Comparison of ENCODE assay signal across 9 cellular contexts in the genomic region with DNA sequence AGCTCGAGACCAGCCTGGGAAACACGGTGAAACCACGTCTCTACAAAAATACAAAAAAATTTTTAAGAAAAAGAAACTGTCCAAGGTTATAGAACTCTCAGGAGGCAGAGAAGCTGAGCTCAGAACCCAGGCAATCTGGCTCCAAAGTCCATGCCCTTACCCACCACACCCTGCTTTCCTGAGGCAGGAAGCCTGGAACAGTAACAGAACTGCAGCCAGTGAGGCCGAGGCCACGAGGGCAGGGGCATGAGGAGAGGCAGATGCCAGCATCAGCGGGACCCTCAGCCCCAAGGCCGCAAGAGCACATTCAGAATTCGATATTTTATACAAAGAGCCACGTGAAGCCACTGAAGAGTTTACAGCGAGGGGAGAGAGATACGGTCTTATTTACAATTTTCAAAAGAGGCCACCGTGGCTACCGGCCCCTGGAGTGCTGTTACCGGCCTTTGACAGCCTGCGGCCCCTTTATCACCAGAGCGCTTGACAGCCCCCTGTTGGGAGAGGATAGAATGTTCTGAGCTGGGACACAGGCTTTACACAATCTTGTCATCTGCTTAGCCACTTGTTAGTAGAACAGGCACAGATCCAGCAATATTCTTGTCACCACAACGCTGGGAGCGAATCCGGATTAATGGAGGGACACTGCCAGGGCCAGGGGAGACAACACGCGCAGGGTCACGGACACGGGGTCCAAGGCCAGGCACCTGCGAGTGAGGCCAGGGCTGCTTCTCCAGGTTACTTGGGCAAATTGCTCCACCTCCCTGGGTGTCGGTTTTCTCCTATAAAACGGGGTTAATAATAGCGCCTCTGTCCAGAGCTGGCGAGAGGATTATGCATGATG. TPM values are rescaled to one million over a fixed set of nuclear protein-coding genes. Genes with fewer than 3 reads are reported as not detected.
A peak's percentile ranks its signal among the peaks of the same experiment; 100 is the strongest.
DNase-seq lines count a peak whose midpoint lies in the region; ATAC-seq, FAIRE-seq and TF ChIP-seq lines count a peak whose summit lies in the region.
"Had no signal": no experiment of that assay in that cellular context is flagged by ENCODE, and none has a peak within 500 bp of the region (broad histone marks: within the 10 kb centered on the region; RNA-seq: fewer than 3 reads in every experiment).

No MANE protein-coding gene starts in this region.

- H3K27me3 Mint-ChIP-seq in CD8-positive, alpha-beta T cell (ENCODE audit: low read depth): no peaks in the 10 kb centered on the region
- H3K27me3 Mint-ChIP-seq in neural crest cell (ENCODE audit: low read depth): no peaks in the 10 kb centered on the region

- POLR2A ChIA-PET in CD8-positive, alpha-beta T cell (lab: Charles Lee): no interaction called here
- POLR2A ChIA-PET in endothelial cell of umbilical vein (lab: Charles Lee): no interaction called here

- no peaks in the 10 kb centered on the region for H3K9me3 ChIP-seq in CD8-positive, alpha-beta T cell (ENCODE audit: low read length)
- H3K9me3 ChIP-seq in endothelial cell of umbilical vein (replicated peaks; ENCODE audit: control insufficient read depth, insufficient read depth, low read length): no peaks in the 10 kb centered on the region
- H3K9me3 ChIP-seq in kidney (ENCODE audit: control insufficient read depth in 1 of 2, low read length in 2 of 2): no peaks in the 10 kb centered on the region

- no peak overlapping the region for H3K4me3 ChIP-seq in CD8-positive, alpha-beta T cell (ENCODE audit: low read depth, low read length)
- H3K4me3 ChIP-seq in endothelial cell of umbilical vein (replicated peaks in 1 of 3; ENCODE audit: insufficient read depth in 1 of 3, low read depth in 1 of 3, low read length in 3 of 3) (no peak overlapping the region), kidney (ENCODE audit: low read length in 2 of 2) (no peak overlapping the region)

- peaks cover 15% of the 10 kb centered on the region for H3K36me3 ChIP-seq in CD8-positive, alpha-beta T cell (ENCODE audit: insufficient read depth, low read length)
- peaks cover 0 to 27% of the 10 kb centered on the region in 2 experiments for H3K36me3 ChIP-seq in endothelial cell of umbilical vein (ENCODE audit: control insufficient read depth in 2 of 2, extremely low read depth in 1 of 2, insufficient read depth in 2 of 2, low read length in 2 of 2)
- peaks cover 17 to 19% of the 10 kb centered on the region in 2 donors for H3K36me3 ChIP-seq in kidney (ENCODE audit: control insufficient read depth in 1 of 2, insufficient read depth in 2 of 2, low read length in 2 of 2)

- peaks cover 31% of the 10 kb centered on the region for H3K79me2 ChIP-seq in endothelial cell of umbilical vein (ENCODE audit: control insufficient read depth, insufficient read depth, low read length)

- no peak overlapping the region for H3K9ac ChIP-seq in endothelial cell of umbilical vein (replicated peaks; ENCODE audit: extremely low read depth, insufficient read depth, low read length)
- no peak overlapping the region for H3K9ac ChIP-seq in kidney (ENCODE audit: low read length in 2 of 2)

- no peaks in the 10 kb centered on the region for H4K20me1 ChIP-seq in endothelial cell of umbilical vein (replicated peaks; ENCODE audit: control insufficient read depth, extremely low read depth, insufficient read depth, low read length)

- H3K27me3 ChIP-seq in CD8-positive, alpha-beta T cell (ENCODE audit: insufficient read depth, low read length): no peaks in the 10 kb centered on the region
- H3K27me3 ChIP-seq in endothelial cell of umbilical vein (ENCODE audit: control insufficient read depth in 2 of 2, insufficient read depth in 2 of 2, low read length in 2 of 2): no peaks in the 10 kb centered on the region

- H2AFZ ChIP-seq in endothelial cell of umbilical vein (ENCODE audit: low read depth, low read length): no peak overlapping the region

- no peak for DNase-seq in CD8-positive, alpha-beta T cell
- DNase-seq in NCI-H2227 treated with DMSO at 0.1 percent for 48 hours (lab: John Stamatoyannopoulos, UW): peak; percentile 19
- DNase-seq in endothelial cell of umbilical vein (ENCODE audit: low read depth, low spot score): peak; percentile 43
- no peak for DNase-seq in neural crest cell (ENCODE audit: low read depth, low spot score)
- DNase-seq in kidney tubule cell (ENCODE audit: low spot score): no peak
- DNase-seq in kidney: no peak
- no peak for DNase-seq in HPDE6-E6E7 (ENCODE audit: extremely low spot score)
- DNase-seq: NCI-H2081 had no signal

- H3K27ac Mint-ChIP-seq in CD8-positive, alpha-beta T cell: peak overlapping the region; percentile 45
- no peak overlapping the region for H3K27ac Mint-ChIP-seq in neural crest cell (ENCODE audit: unreplicated experiment)

- H3K36me3 Mint-ChIP-seq in CD8-positive, alpha-beta T cell: peaks cover 48% of the 10 kb centered on the region
- H3K36me3 Mint-ChIP-seq in neural crest cell (ENCODE audit: low read depth): peaks cover 4% of the 10 kb centered on the region

- H3K4me1 ChIP-seq in CD8-positive, alpha-beta T cell (ENCODE audit: insufficient read depth, low read length): peaks cover 20% of the 10 kb centered on the region
- H3K4me1 ChIP-seq in endothelial cell of umbilical vein (ENCODE audit: control insufficient read depth, extremely low read depth, insufficient read depth, low read length) (peaks cover 10% of the 10 kb centered on the region), kidney (ENCODE audit: control insufficient read depth in 1 of 2, insufficient read depth in 1 of 2, low read depth in 1 of 2, low read length in 2 of 2) (peaks cover 4 to 14% of the 10 kb centered on the region in 2 donors)

- no TSS peak for BruUV-seq in endothelial cell of umbilical vein (replicated peaks; lab: Mats Ljungman, UMichigan)

- ATAC-seq in CD8-positive, alpha-beta T cell: no peak
- ATAC-seq in HG03108 (IDR thresholded peaks at IDR 0.05; ENCODE audit: unreplicated experiment): no peak

- H3K4me2 ChIP-seq in endothelial cell of umbilical vein (ENCODE audit: insufficient read depth, low read length): no peak overlapping the region

- no peaks in the 10 kb centered on the region for H3K9me1 ChIP-seq in endothelial cell of umbilical vein (replicated peaks; ENCODE audit: control insufficient read depth, extremely low read depth, insufficient read depth, low read length)

- no peak overlapping the region for H3K4me3 Mint-ChIP-seq in CD8-positive, alpha-beta T cell
- peak overlapping the region; percentile 65 for H3K4me3 Mint-ChIP-seq in neural crest cell

- TF ChIP-seq POLR2A in endothelial cell of umbilical vein (IDR thresholded peaks at IDR 0.05; ENCODE audit: low read depth, low read length): no peak

- peaks cover 26% of the 10 kb centered on the region for H3K4me1 Mint-ChIP-seq in CD8-positive, alpha-beta T cell (ENCODE audit: low read depth)
- H3K4me1 Mint-ChIP-seq in neural crest cell: peaks cover 25% of the 10 kb centered on the region

- dilution Hi-C loops in endothelial cell of umbilical vein (cut with MboI; ENCODE audit: extremely low pct_ligation_motif_present, low sequenced_read_pairs): no loop called here

- no peaks in the 10 kb centered on the region for H3K9me3 Mint-ChIP-seq in CD8-positive, alpha-beta T cell
- no peaks in the 10 kb centered on the region for H3K9me3 Mint-ChIP-seq in neural crest cell

- FAIRE-seq in endothelial cell of umbilical vein (lab: Jason Lieb, UNC): peak; percentile 72
- no peak for FAIRE-seq in kidney (lab: Jason Lieb, UNC)

- H3K27ac ChIP-seq in CD8-positive, alpha-beta T cell (ENCODE audit: low read depth, low read length): no peak overlapping the region
- no peak overlapping the region for H3K27ac ChIP-seq in endothelial cell of umbilical vein (ENCODE audit: insufficient read depth, low read depth, low read length)
- H3K27ac ChIP-seq in kidney (ENCODE audit: low read depth in 2 of 2, low read length in 2 of 2): no peak overlapping the region

- intact Hi-C loops in CD8-positive, alpha-beta T cell (cut with DNase I, micrococcal nuclease): no loop called here
- intact Hi-C loops in endothelial cell of umbilical vein (cut with micrococcal nuclease): no loop called here
- intact Hi-C loops in kidney (cut with DNase I): no loop called here

- no peak for TF ChIP-seq CTCF in CD8-positive, alpha-beta T cell (IDR thresholded peaks at IDR 0.05)
- TF ChIP-seq CTCF in endothelial cell of umbilical vein (IDR thresholded peaks at IDR 0.05; ENCODE audit: extremely low read depth in 1 of 2, insufficient read depth in 1 of 2, low read depth in 1 of 2, low read length in 2 of 2) (peak; percentile 50 to 53), neural crest cell (conservative IDR thresholded peaks at IDR 0.05) (peak; percentile 56), kidney (IDR thresholded peaks at IDR 0.05; ENCODE audit: borderline replicate concordance, extremely low read depth, insufficient read depth) (no peak)

- CTCF ChIA-PET in CD8-positive, alpha-beta T cell (lab: Charles Lee): no interaction called here
- CTCF ChIA-PET in endothelial cell of umbilical vein (lab: Charles Lee): interaction anchor here (0.6 to 1.4 kb wide), 9 partner anchors 9 to 299 kb away, joined by 3 to 6 read pairs (median 3); no protein-coding TSS in a partner anchor

RNA-seq across cellular contexts. Expression of a gene that starts 5.6 kb away (rescaled TPM):
- total RNA-seq in CD8-positive, alpha-beta T cell: 10 to 100 TPM; 20.9 to 22.4 TPM
- total RNA-seq in endothelial cell of umbilical vein (6.1 TPM in 2 replicates), neural crest cell (10.3 and 10.5 TPM in 2 replicates), kidney (9.0 TPM)
- polyA plus RNA-seq in endothelial cell of umbilical vein (4.9 and 6.1 TPM in 2 replicates), kidney (ENCODE audit: insufficient read depth, low read depth, low replicate concordance) (5.8 TPM)
- 3.8 and 4.3 TPM in 2 replicates for polyA plus RNA-seq in endothelial cell of umbilical vein (2011; cell fraction: cytosol; rRNA removed)
- 4.1 and 4.4 TPM in 2 replicates for polyA plus RNA-seq in endothelial cell of umbilical vein (2011; cell fraction: nucleus; rRNA removed)
- polyA plus RNA-seq in endothelial cell of umbilical vein (2012): 4.2 and 5.0 TPM in 2 replicates
- polyA minus RNA-seq in endothelial cell of umbilical vein: 4.8 and 5.2 TPM in 2 replicates
- 7.1 TPM for polyA minus RNA-seq in endothelial cell of umbilical vein (2011; cell fraction: cytosol; rRNA and poly(A)+ RNA removed)
- polyA minus RNA-seq in endothelial cell of umbilical vein (2011; cell fraction: nucleus; rRNA and poly(A)+ RNA removed): 3.3 and 3.5 TPM in 2 replicates

RNA-seq across cellular contexts. Expression of a gene that starts 26.5 kb away (rescaled TPM):
- total RNA-seq in CD8-positive, alpha-beta T cell: 100 to 1,000 TPM; 137 to 151 TPM
- total RNA-seq in endothelial cell of umbilical vein (41.6 and 45.8 TPM in 2 replicates), neural crest cell (53.0 and 59.0 TPM in 2 replicates), kidney (89.2 TPM)
- polyA plus RNA-seq in endothelial cell of umbilical vein (54.6 and 81.7 TPM in 2 replicates), kidney (ENCODE audit: insufficient read depth, low read depth, low replicate concordance) (70.7 TPM)
- 64.5 and 65.3 TPM in 2 replicates for polyA plus RNA-seq in endothelial cell of umbilical vein (2011; cell fraction: cytosol; rRNA removed)
- 40.6 and 46.7 TPM in 2 replicates for polyA plus RNA-seq in endothelial cell of umbilical vein (2011; cell fraction: nucleus; rRNA removed)
- 40.9 and 47.7 TPM in 2 replicates for polyA plus RNA-seq in endothelial cell of umbilical vein (2012)
- polyA minus RNA-seq in endothelial cell of umbilical vein: 31.3 and 52.3 TPM in 2 replicates
- polyA minus RNA-seq in endothelial cell of umbilical vein (2011; cell fraction: cytosol; rRNA and poly(A)+ RNA removed): 47.8 TPM
- 17.7 and 29.7 TPM in 2 replicates for polyA minus RNA-seq in endothelial cell of umbilical vein (2011; cell fraction: nucleus; rRNA and poly(A)+ RNA removed)

Comparison
In these comparisons a context has a peak if more than half of its experiments do, and no peak if none do; other contexts are left out.
1. DNase-seq: peak in NCI-H2227 treated with DMSO at 0.1 percent for 48 hours (single experiment) and endothelial cell of umbilical vein (single experiment); none in CD8-positive, alpha-beta T cell (0 of 7), neural crest cell (single experiment), kidney tubule cell (single experiment), kidney (single experiment) and HPDE6-E6E7 (single experiment).
2. CTCF ChIP-seq: peak in endothelial cell of umbilical vein (2 of 2) and neural crest cell (single experiment); none in CD8-positive, alpha-beta T cell (single experiment) and kidney (single experiment).